26 cellular contexts compared by ENCODE assay signal in genomic region chr9:19136129-19136528, GRCh38. TPM values are rescaled to one million over a fixed set of nuclear protein-coding genes. Genes with fewer than 3 reads are reported as not detected.
A peak's percentile ranks its signal among the peaks of the same experiment; 100 is the strongest.
DNase-seq lines count a peak whose midpoint lies in the region; ATAC-seq, FAIRE-seq and TF ChIP-seq lines count a peak whose summit lies in the region.
"Had no signal": no experiment of that assay in that cellular context is flagged by ENCODE, and none has a peak within 500 bp of the region (broad histone marks: within the 10 kb centered on the region; RNA-seq: fewer than 3 reads in every experiment).

No MANE protein-coding gene starts in this region.

- H4K20me1 ChIP-seq in Loucy (ENCODE audit: insufficient read depth, low read length, poor library complexity, severe bottlenecking), result no peaks in the 10 kb centered on the region
- no peaks in the 10 kb centered on the region for H4K20me1 ChIP-seq in K562 (replicated peaks; ENCODE audit: control insufficient read depth, insufficient read depth, low read length)
- no peaks in the 10 kb centered on the region for H4K20me1 ChIP-seq in HepG2 (ENCODE audit: insufficient read depth, low read length)

- H3K9me3 ChIP-seq in A549 (no peaks in the 10 kb centered on the region), Loucy (ENCODE audit: insufficient read depth, low read depth, low read length) (no peaks in the 10 kb centered on the region), K562 (replicated peaks; ENCODE audit: control insufficient read depth, insufficient read depth, low read depth, low read length) (no peaks in the 10 kb centered on the region), HepG2 (ENCODE audit: low read length) (no peaks in the 10 kb centered on the region), HAP-1 (no peaks in the 10 kb centered on the region)

- WGBS in A549 (ENCODE audit: missing lambda C conversion rate), result 72% methylated on average over 3 of the region's 3 CpGs
- 72% methylated on average over 3 of the region's 3 CpGs for WGBS in K562 (ENCODE audit: insufficient coverage, low coverage, missing lambda C conversion rate)
- WGBS in HepG2 (ENCODE audit: low lambda C conversion rate), result 67% methylated on average over 3 of the region's 3 CpGs

- TF ChIP-seq RAD21 in A549 (conservative IDR thresholded peaks at IDR 0.05 in 1 of 2, IDR thresholded peaks at IDR 0.05 in 1 of 2) (no peak), K562 (CRISPR knock-in tag; conservative IDR thresholded peaks at IDR 0.05 in 1 of 2, IDR thresholded peaks at IDR 0.05 in 1 of 2) (no peak; a peak in 1 of 4 replicates), HepG2 (CRISPR knock-in tag; IDR thresholded peaks at IDR 0.05) (no peak)

- CTCF ChIA-PET in A549 (lab: Yijun Ruan, JAX) (interaction anchor here (0.6 to 0.9 kb wide), 3 partner anchors 44 to 231 kb away, joined by 3 read pairs; no protein-coding TSS in a partner anchor), K562 (lab: Yijun Ruan, JAX; ENCODE audit: low intra/inter-chr PET ratio) (no interaction called here), HepG2 (lab: Yijun Ruan, JAX; ENCODE audit: low intra/inter-chr PET ratio, low total read pairs) (no interaction called here)

- H3K4me3 Mint-ChIP-seq in activated T-helper 1 cell treated with anti-CD3 and anti-CD28 coated beads, Interleukin-12 subunit alpha, Interleukin-12 subunit beta, Interleukin-2, Interleukin-4 antibody, amounts not matched to agents 30 ng/mL and 10 ng/mL and 1 ng/mL, durations not matched to agents 14 hours and 24 hours and 36 hours, result no peak overlapping the region
- H3K4me3 Mint-ChIP-seq in activated T-helper 17 cell treated with anti-CD3 and anti-CD28 coated beads, Interleukin-2, amount 50 U/mL, for 72 hours, result no peak overlapping the region
- H3K4me3 Mint-ChIP-seq: B cell, CD14-positive monocyte, HFFc6 had no signal

- H3K79me2 ChIP-seq in Loucy (ENCODE audit: insufficient read depth, low read length), result no peaks in the 10 kb centered on the region
- no peaks in the 10 kb centered on the region for H3K79me2 ChIP-seq in K562 (ENCODE audit: control insufficient read depth, insufficient read depth, low read length)
- no peaks in the 10 kb centered on the region for H3K79me2 ChIP-seq in HepG2 (ENCODE audit: insufficient read depth, low read length)

- POLR2A ChIA-PET in A549 (lab: Yijun Ruan, JAX) (no interaction called here), K562 (lab: Yijun Ruan, JAX) (interaction anchor here (0.7 to 1.5 kb wide), 4 partner anchors 10 to 16 kb away, joined by 3 to 5 read pairs (median 4); no protein-coding TSS in a partner anchor), HepG2 (lab: Yijun Ruan, JAX) (interaction anchor here (1.0 kb wide), 1 partner anchor 7 kb away, joined by 3 read pairs; no protein-coding TSS in a partner anchor)

- no peak overlapping the region for H3K27ac Mint-ChIP-seq in activated T-helper 1 cell treated with anti-CD3 and anti-CD28 coated beads, Interleukin-12 subunit alpha, Interleukin-12 subunit beta, Interleukin-2, Interleukin-4 antibody, amounts not matched to agents 30 ng/mL and 10 ng/mL and 1 ng/mL, durations not matched to agents 14 hours and 24 hours and 36 hours
- no peak overlapping the region for H3K27ac Mint-ChIP-seq in activated T-helper 17 cell treated with anti-CD3 and anti-CD28 coated beads, Interleukin-2, amount 50 U/mL, for 72 hours
- H3K27ac Mint-ChIP-seq: B cell, CD14-positive monocyte, HFFc6 had no signal

- BruUV-seq in K562 (replicated peaks; lab: Mats Ljungman, UMichigan) (no TSS peak), HepG2 (replicated peaks; lab: Mats Ljungman, UMichigan) (no TSS peak)

- DNase-seq in A549 (ENCODE audit: low read depth in 1 of 2, low spot score in 1 of 2) (no peak), K562 (ENCODE audit: extremely low read depth in 1 of 4, low spot score in 3 of 4) (no peak), HepG2 (ENCODE audit: low spot score) (no peak), HAP-1 (ENCODE audit: low spot score in 2 of 2) (no peak)
- no peak for DNase-seq in activated T-helper 1 cell treated with anti-CD3 and anti-CD28 coated beads, Interleukin-12 subunit alpha, Interleukin-12 subunit beta, Interleukin-2, Interleukin-4 antibody, amounts not matched to agents 30 ng/mL and 10 ng/mL and 1 ng/mL, durations not matched to agents 14 hours and 24 hours and 36 hours (ENCODE audit: low spot score)
- DNase-seq: EL, GF-D8, HFFc6, KBM-7, NCI-H1105, NCI-H146, NCI-H2029, NCI-H2171, NCI-H345, NCI-H524 treated with DMSO at 0.1 percent for 48 hours, PC-3, RPMI8226, SHP77 had no signal

- H3K9me2 ChIP-seq in Loucy (replicated peaks; ENCODE audit: low read depth, low read length), result no peaks in the 10 kb centered on the region

- TF ChIP-seq POLR2A in A549 (IDR thresholded peaks at IDR 0.05; ENCODE audit: low read length) (no peak), K562 (conservative IDR thresholded peaks at IDR 0.05) (no peak), HepG2 (IDR thresholded peaks at IDR 0.05; ENCODE audit: insufficient read depth in 1 of 2, low read depth in 2 of 2, low read length in 2 of 2) (no peak)

- H2AFZ ChIP-seq in Loucy (ENCODE audit: low read length), result no peak overlapping the region
- H2AFZ ChIP-seq in K562 (ENCODE audit: low read depth, low read length), result no peak overlapping the region
- no peak overlapping the region for H2AFZ ChIP-seq in HepG2 (ENCODE audit: low read length)

- in situ Hi-C loops in K562 (cut with MboI), result no loop called here
- in situ Hi-C loops in HepG2 (cut with HindIII; ENCODE audit: extremely low pct_ligation_motif_present, low pct_unique_long_range_greater_than_20kb), result no loop called here
- in situ Hi-C loops in HAP-1 (cut with MboI; ENCODE audit: low sequenced_read_pairs), result no loop called here

- FAIRE-seq in A549 (lab: Jason Lieb, UNC) (no peak), K562 (lab: Jason Lieb, UNC) (no peak), HepG2 (lab: Jason Lieb, UNC) (no peak)
- FAIRE-seq: A204.1, GM19239 had no signal

- ATAC-seq in A549 (peak; percentile 50 to 53; a peak in 5 of 6 replicates), K562 (peak; percentile 78), HepG2 (peak; percentile 74), HG03135 (IDR thresholded peaks at IDR 0.05; ENCODE audit: unreplicated experiment) (no peak)
- no peak for ATAC-seq in activated T-helper 17 cell treated with anti-CD3 and anti-CD28 coated beads, Interleukin-2, amount 50 U/mL, for 72 hours (replicated peaks)
- ATAC-seq: PC-3 had no signal

- H3K27me3 ChIP-seq in Loucy (ENCODE audit: insufficient read depth, low read length, poor library complexity, severe bottlenecking) (no peaks in the 10 kb centered on the region), K562 (ENCODE audit: control insufficient read depth in 2 of 2, insufficient read depth in 2 of 2, low read length in 2 of 2) (no peaks in the 10 kb centered on the region), HepG2 (ENCODE audit: control insufficient read depth in 1 of 2, insufficient read depth in 2 of 2, low read length in 2 of 2) (no peaks in the 10 kb centered on the region), HAP-1 (ENCODE audit: low read depth) (no peaks in the 10 kb centered on the region)

- no peak overlapping the region for H3K4me3 ChIP-seq in A549
- no peak overlapping the region for H3K4me3 ChIP-seq in Loucy (ENCODE audit: low read length, poor library complexity, severe bottlenecking)
- no peak overlapping the region for H3K4me3 ChIP-seq in K562
- no peak overlapping the region for H3K4me3 ChIP-seq in HepG2 (replicated peaks in 1 of 3; ENCODE audit: insufficient read depth in 1 of 3, low read depth in 2 of 3, low read length in 3 of 3)
- H3K4me3 ChIP-seq in HAP-1, result no peak overlapping the region
- H3K4me3 ChIP-seq: SK-N-MC had no signal

- H3K27me3 Mint-ChIP-seq in activated T-helper 1 cell treated with anti-CD3 and anti-CD28 coated beads, Interleukin-12 subunit alpha, Interleukin-12 subunit beta, Interleukin-2, Interleukin-4 antibody, amounts not matched to agents 30 ng/mL and 10 ng/mL and 1 ng/mL, durations not matched to agents 14 hours and 24 hours and 36 hours (ENCODE audit: insufficient read depth), result no peaks in the 10 kb centered on the region
- no peaks in the 10 kb centered on the region for H3K27me3 Mint-ChIP-seq in activated T-helper 17 cell treated with anti-CD3 and anti-CD28 coated beads, Interleukin-2, amount 50 U/mL, for 72 hours

- no peaks in the 10 kb centered on the region for H3K9me3 Mint-ChIP-seq in activated T-helper 1 cell treated with anti-CD3 and anti-CD28 coated beads, Interleukin-12 subunit alpha, Interleukin-12 subunit beta, Interleukin-2, Interleukin-4 antibody, amounts not matched to agents 30 ng/mL and 10 ng/mL and 1 ng/mL, durations not matched to agents 14 hours and 24 hours and 36 hours
- no peaks in the 10 kb centered on the region for H3K9me3 Mint-ChIP-seq in activated T-helper 17 cell treated with anti-CD3 and anti-CD28 coated beads, Interleukin-2, amount 50 U/mL, for 72 hours
- H3K9me3 Mint-ChIP-seq: HFFc6 had no signal

- no peak overlapping the region for H3K27ac ChIP-seq in A549
- no peak overlapping the region for H3K27ac ChIP-seq in K562 (ENCODE audit: extremely low read depth, low read depth, low read length)
- no peak overlapping the region for H3K27ac ChIP-seq in HepG2 (ENCODE audit: extremely low read length, insufficient read depth, low read length)
- H3K27ac ChIP-seq: SK-N-MC had no signal

- no peak for TF ChIP-seq EP300 in A549 (IDR thresholded peaks at IDR 0.05)
- TF ChIP-seq EP300 in K562 (IDR thresholded peaks at IDR 0.05; ENCODE audit: low read length), result no peak
- no peak for TF ChIP-seq EP300 in HepG2 (IDR thresholded peaks at IDR 0.05; ENCODE audit: low read depth in 2 of 2, low read length in 2 of 2)
- TF ChIP-seq EP300 in HepG2 (CRISPR knock-in tag; IDR thresholded peaks at IDR 0.05; ENCODE audit: borderline replicate concordance), result no peak

- H3K4me2 ChIP-seq in A549 (no peak overlapping the region), Loucy (ENCODE audit: low read depth, low read length, poor library complexity, severe bottlenecking) (no peak overlapping the region), K562 (ENCODE audit: insufficient read depth, low read length) (no peak overlapping the region), HepG2 (ENCODE audit: low read depth, low read length) (no peak overlapping the region)

- H3K4me1 Mint-ChIP-seq in activated T-helper 1 cell treated with anti-CD3 and anti-CD28 coated beads, Interleukin-12 subunit alpha, Interleukin-12 subunit beta, Interleukin-2, Interleukin-4 antibody, amounts not matched to agents 30 ng/mL and 10 ng/mL and 1 ng/mL, durations not matched to agents 14 hours and 24 hours and 36 hours (ENCODE audit: low read depth), result peaks cover 21% of the 10 kb centered on the region
- H3K4me1 Mint-ChIP-seq in activated T-helper 17 cell treated with anti-CD3 and anti-CD28 coated beads, Interleukin-2, amount 50 U/mL, for 72 hours, result peaks cover 8% of the 10 kb centered on the region

- no peaks in the 10 kb centered on the region for H3K9me1 ChIP-seq in K562 (ENCODE audit: control insufficient read depth, insufficient read depth, low read length)

- TF ChIP-seq CTCF in A549 (IDR thresholded peaks at IDR 0.05) (no peak), Loucy (conservative IDR thresholded peaks at IDR 0.05; ENCODE audit: low read length) (peak; percentile 23), K562 (IDR thresholded peaks at IDR 0.05 in 2 of 3, conservative IDR thresholded peaks at IDR 0.05 in 1 of 3; ENCODE audit: insufficient read depth in 2 of 3, low read depth in 1 of 3, low read length in 3 of 3) (peak in 2 of 3 experiments; percentile 13 to 34; a peak in 3 of 6 replicates), HepG2 (CRISPR knock-in tag; IDR thresholded peaks at IDR 0.05) (0 out of 2 replicates have a peak, but pooled peaks have one; percentile 6)

- no peaks in the 10 kb centered on the region for H3K4me1 ChIP-seq in A549
- no peaks in the 10 kb centered on the region for H3K4me1 ChIP-seq in Loucy (ENCODE audit: insufficient read depth, low read length, poor library complexity, severe bottlenecking)
- peaks cover 0 to 9% of the 10 kb centered on the region in 2 experiments; a peak in 2 of 5 replicates for H3K4me1 ChIP-seq in K562 (replicated peaks in 1 of 2; ENCODE audit: control insufficient read depth in 2 of 2, insufficient read depth in 2 of 2, low read length in 2 of 2)
- peaks cover 54% of the 10 kb centered on the region for H3K4me1 ChIP-seq in HepG2 (ENCODE audit: insufficient read depth, low read length)
- peaks cover 11% of the 10 kb centered on the region; the same call in 1 of the 2 replicates for H3K4me1 ChIP-seq in HAP-1

- H3F3A ChIP-seq in Loucy (ENCODE audit: low read depth), result no peaks in the 10 kb centered on the region

- H3K9ac ChIP-seq in Loucy (ENCODE audit: low read depth, low read length, poor library complexity, severe bottlenecking) (no peak overlapping the region), K562 (ENCODE audit: insufficient read depth in 1 of 2, low read depth in 2 of 2, low read length in 2 of 2) (no peak overlapping the region), HepG2 (ENCODE audit: insufficient read depth, low read depth, low read length) (no peak overlapping the region)

- H3K36me3 Mint-ChIP-seq in activated T-helper 1 cell treated with anti-CD3 and anti-CD28 coated beads, Interleukin-12 subunit alpha, Interleukin-12 subunit beta, Interleukin-2, Interleukin-4 antibody, amounts not matched to agents 30 ng/mL and 10 ng/mL and 1 ng/mL, durations not matched to agents 14 hours and 24 hours and 36 hours (ENCODE audit: low read depth), result no peaks in the 10 kb centered on the region
- no peaks in the 10 kb centered on the region for H3K36me3 Mint-ChIP-seq in activated T-helper 17 cell treated with anti-CD3 and anti-CD28 coated beads, Interleukin-2, amount 50 U/mL, for 72 hours (ENCODE audit: low read depth)
- H3K36me3 Mint-ChIP-seq: CD14-positive monocyte had no signal

- H3K36me3 ChIP-seq in Loucy (ENCODE audit: insufficient read depth, low read length) (no peaks in the 10 kb centered on the region), K562 (ENCODE audit: control insufficient read depth, insufficient read depth, low read length) (no peaks in the 10 kb centered on the region), HepG2 (replicated peaks in 1 of 2; ENCODE audit: control insufficient read depth in 1 of 2, insufficient read depth in 2 of 2, low read length in 2 of 2) (no peaks in the 10 kb centered on the region), HAP-1 (replicated peaks) (no peaks in the 10 kb centered on the region)

- intact Hi-C loops in K562 (cut with micrococcal nuclease), result loop anchor here (2.0 kb wide), 1 partner anchor 39 kb away; no protein-coding TSS in a partner anchor
- intact Hi-C loops in HepG2 (cut with micrococcal nuclease; ENCODE audit: unreplicated experiment), result no loop called here
- intact Hi-C loops in activated T-helper 1 cell treated with anti-CD3 and anti-CD28 coated beads, Interleukin-12 subunit alpha, Interleukin-12 subunit beta, Interleukin-2, Interleukin-4 antibody, amounts not matched to agents 30 ng/mL and 10 ng/mL and 1 ng/mL, durations not matched to agents 14 hours and 24 hours and 36 hours (cut with micrococcal nuclease), result no loop called here

RNA-seq across cellular contexts. Expression of gene PLIN2, which starts 8.8 kb away (rescaled TPM):
- polyA plus RNA-seq in A549 (2011; rRNA removed), result 42.6 and 53.8 TPM in 2 replicates
- polyA plus RNA-seq in A549 (2012; cell fraction: cytosol; rRNA removed), result 23.7 and 24.1 TPM in 2 replicates
- 14.7 and 16.1 TPM in 2 replicates for polyA plus RNA-seq in A549 (2012; cell fraction: nucleus; rRNA removed)
- polyA plus RNA-seq in A549 (2017; fragmentation: RNase III; extraction: RNeasy Plus Mini Kit Qiagen cat#74134 plus additional on column Dnase treatment), result 23.0 to 28.3 TPM (median 23.0 TPM) in 3 replicates
- 71.8 and 88.6 TPM in 2 replicates for polyA minus RNA-seq in A549 (2011; rRNA and poly(A)+ RNA removed)
- 37.8 and 44.9 TPM in 2 replicates for total RNA-seq in K562 (2011; cell fraction: chromatin; rRNA removed; ENCODE audit: low replicate concordance)
- 39.6 and 44.5 TPM in 2 replicates for total RNA-seq in K562 (2011; cell fraction: nucleolus; rRNA removed)
- 42.6 and 48.0 TPM in 2 replicates for total RNA-seq in K562 (2011; cell fraction: nucleoplasm; rRNA removed)
- total RNA-seq in K562 (2014; rRNA removed), result 29.1 and 34.2 TPM in 2 replicates
- 42.6 and 43.6 TPM in 2 replicates for total RNA-seq in K562 (2014; rRNA removed; fragmentation: Illumina TruSeq; extraction: Trizol)
- 38.2 and 41.0 TPM in 2 replicates for total RNA-seq in K562 (2015; rRNA removed; fragmentation: Illumina TruSeq; extraction: Trizol)
- 35.4 and 36.4 TPM in 2 replicates for total RNA-seq in K562 (2021)
- polyA plus RNA-seq in K562 (2011; rRNA removed), result 48.7 and 95.5 TPM in 2 replicates
- polyA plus RNA-seq in K562 (2011; cell fraction: cytosol; rRNA removed), result 58.3 and 118 TPM in 2 replicates
- 33.5 and 44.6 TPM in 2 replicates for polyA plus RNA-seq in K562 (2011; cell fraction: nucleus; rRNA removed)
- 41.1 and 52.0 TPM in 2 replicates for polyA plus RNA-seq in K562 (2012)
- 46.4 and 47.4 TPM in 2 replicates for polyA plus RNA-seq in K562 (2014; fragmentation: Illumina TruSeq; extraction: Trizol)
- 10 to 100 TPM; 63.7 to 68.6 TPM for polyA plus RNA-seq in K562 (2014; fragmentation: Nextera tagmentation; extraction: Ambion mirVana)
- polyA plus RNA-seq in K562 (2014; rRNA removed), result 32.2 and 33.8 TPM in 2 replicates
- 90.1 and 183 TPM in 2 replicates for polyA minus RNA-seq in K562 (2011; rRNA and poly(A)+ RNA removed)
- polyA minus RNA-seq in K562 (2011; cell fraction: cytosol; rRNA and poly(A)+ RNA removed), result 26.7 and 55.8 TPM in 2 replicates
- polyA minus RNA-seq in K562 (2011; cell fraction: nucleus; rRNA and poly(A)+ RNA removed), result 19.7 and 23.4 TPM in 2 replicates
- total RNA-seq in HepG2 (2016; rRNA removed; fragmentation: Illumina TruSeq; extraction: Trizol), result 173 and 246 TPM in 2 replicates
- total RNA-seq in HepG2 (2016; cell fraction: cytosol; rRNA removed; fragmentation: Illumina TruSeq; extraction: Trizol; ENCODE audit: low read depth), result 50.1 and 56.5 TPM in 2 replicates
- 166 and 239 TPM in 2 replicates for total RNA-seq in HepG2 (2016; cell fraction: insoluble cytoplasmic fraction; rRNA removed; fragmentation: Illumina TruSeq; extraction: Trizol)
- total RNA-seq in HepG2 (2016; cell fraction: membrane; rRNA removed; fragmentation: Illumina TruSeq; extraction: Trizol), result 84.9 and 96.5 TPM in 2 replicates
- 91.2 and 93.1 TPM in 2 replicates for total RNA-seq in HepG2 (2016; cell fraction: nucleus; rRNA removed; fragmentation: Illumina TruSeq; extraction: Trizol)
- 822 and 951 TPM in 2 replicates for polyA plus RNA-seq in HepG2 (2011; rRNA removed)
- polyA plus RNA-seq in HepG2 (2011; cell fraction: cytosol; rRNA removed), result 1,188 and 1,378 TPM in 2 replicates
- 444 and 605 TPM in 2 replicates for polyA plus RNA-seq in HepG2 (2011; cell fraction: nucleus; rRNA removed)
- polyA plus RNA-seq in HepG2 (2012), result 656 and 669 TPM in 2 replicates
- 43.1 and 46.9 TPM in 2 replicates for polyA plus RNA-seq in HepG2 (2016; cell fraction: cytosol; fragmentation: Illumina TruSeq; extraction: Trizol; ENCODE audit: low read depth)
- polyA plus RNA-seq in HepG2 (2016; cell fraction: insoluble cytoplasmic fraction; fragmentation: Illumina TruSeq; extraction: Trizol; ENCODE audit: low read depth), result 237 and 238 TPM in 2 replicates
- polyA plus RNA-seq in HepG2 (2016; cell fraction: membrane; fragmentation: Illumina TruSeq; extraction: Trizol; ENCODE audit: low read depth), result 58.7 and 59.1 TPM in 2 replicates
- polyA plus RNA-seq in HepG2 (2016; cell fraction: nucleus; fragmentation: Illumina TruSeq; extraction: Trizol; ENCODE audit: insufficient read depth, low read depth), result 110 and 124 TPM in 2 replicates
- 19.7 and 3,602 TPM in 2 replicates for polyA minus RNA-seq in HepG2 (2011; rRNA and poly(A)+ RNA removed; ENCODE audit: low replicate concordance)
- 634 and 723 TPM in 2 replicates for polyA minus RNA-seq in HepG2 (2011; cell fraction: cytosol; rRNA and poly(A)+ RNA removed)
- 230 and 413 TPM in 2 replicates for polyA minus RNA-seq in HepG2 (2011; cell fraction: nucleus; rRNA and poly(A)+ RNA removed)
- total RNA-seq in activated T-helper 1 cell treated with anti-CD3 and anti-CD28 coated beads, Interleukin-12 subunit alpha, Interleukin-12 subunit beta, Interleukin-2, Interleukin-4 antibody, amounts not matched to agents 30 ng/mL and 10 ng/mL and 1 ng/mL, durations not matched to agents 14 hours and 24 hours and 36 hours, result 53.3 and 57.2 TPM in 2 replicates
- 100 to 1,000 TPM; 114 to 136 TPM for total RNA-seq in activated T-helper 17 cell treated with anti-CD3 and anti-CD28 coated beads, Interleukin-2, amount 50 U/mL, for 72 hours

RNA-seq across cellular contexts. Expression of gene HAUS6, which starts 33.4 kb away (rescaled TPM):
- 24.1 and 34.6 TPM in 2 replicates for polyA plus RNA-seq in A549 (2011; rRNA removed)
- polyA plus RNA-seq in A549 (2012; cell fraction: cytosol; rRNA removed), result 6.7 and 6.9 TPM in 2 replicates
- polyA plus RNA-seq in A549 (2012; cell fraction: nucleus; rRNA removed), result 5.7 and 8.0 TPM in 2 replicates
- 21.9 to 23.8 TPM (median 22.4 TPM) in 3 replicates for polyA plus RNA-seq in A549 (2017; fragmentation: RNase III; extraction: RNeasy Plus Mini Kit Qiagen cat#74134 plus additional on column Dnase treatment)
- 12.4 and 13.5 TPM in 2 replicates for polyA minus RNA-seq in A549 (2011; rRNA and poly(A)+ RNA removed)
- 9.3 and 32.6 TPM in 2 replicates for total RNA-seq in K562 (2011; cell fraction: chromatin; rRNA removed; ENCODE audit: low replicate concordance)
- total RNA-seq in K562 (2011; cell fraction: nucleolus; rRNA removed), result 9.8 and 12.0 TPM in 2 replicates
- 16.6 and 25.2 TPM in 2 replicates for total RNA-seq in K562 (2011; cell fraction: nucleoplasm; rRNA removed)
- total RNA-seq in K562 (2014; rRNA removed), result 16.1 and 17.6 TPM in 2 replicates
- total RNA-seq in K562 (2014; rRNA removed; fragmentation: Illumina TruSeq; extraction: Trizol), result 31.7 and 40.5 TPM in 2 replicates
- 27.2 and 30.2 TPM in 2 replicates for total RNA-seq in K562 (2015; rRNA removed; fragmentation: Illumina TruSeq; extraction: Trizol)
- total RNA-seq in K562 (2021), result 22.5 and 23.1 TPM in 2 replicates
- polyA plus RNA-seq in K562 (2011; rRNA removed), result 19.6 and 29.7 TPM in 2 replicates
- polyA plus RNA-seq in K562 (2011; cell fraction: cytosol; rRNA removed), result 5.5 and 7.6 TPM in 2 replicates
- 10.6 and 13.1 TPM in 2 replicates for polyA plus RNA-seq in K562 (2011; cell fraction: nucleus; rRNA removed)
- polyA plus RNA-seq in K562 (2012), result 12.4 and 12.6 TPM in 2 replicates
- polyA plus RNA-seq in K562 (2014; fragmentation: Illumina TruSeq; extraction: Trizol), result 21.7 and 23.9 TPM in 2 replicates
- 10 to 100 TPM; 10.2 to 17.6 TPM for polyA plus RNA-seq in K562 (2014; fragmentation: Nextera tagmentation; extraction: Ambion mirVana)
- 15.9 and 17.2 TPM in 2 replicates for polyA plus RNA-seq in K562 (2014; rRNA removed)
- 34.3 and 35.6 TPM in 2 replicates for polyA minus RNA-seq in K562 (2011; rRNA and poly(A)+ RNA removed)
- 10.6 and 16.1 TPM in 2 replicates for polyA minus RNA-seq in K562 (2011; cell fraction: cytosol; rRNA and poly(A)+ RNA removed)
- 11.8 and 16.2 TPM in 2 replicates for polyA minus RNA-seq in K562 (2011; cell fraction: nucleus; rRNA and poly(A)+ RNA removed)
- total RNA-seq in HepG2 (2016; rRNA removed; fragmentation: Illumina TruSeq; extraction: Trizol), result 31.1 and 51.3 TPM in 2 replicates
- total RNA-seq in HepG2 (2016; cell fraction: cytosol; rRNA removed; fragmentation: Illumina TruSeq; extraction: Trizol; ENCODE audit: low read depth), result 8.8 and 9.4 TPM in 2 replicates
- 28.3 and 49.0 TPM in 2 replicates for total RNA-seq in HepG2 (2016; cell fraction: insoluble cytoplasmic fraction; rRNA removed; fragmentation: Illumina TruSeq; extraction: Trizol)
- 13.2 and 16.4 TPM in 2 replicates for total RNA-seq in HepG2 (2016; cell fraction: membrane; rRNA removed; fragmentation: Illumina TruSeq; extraction: Trizol)
- 28.7 and 30.6 TPM in 2 replicates for total RNA-seq in HepG2 (2016; cell fraction: nucleus; rRNA removed; fragmentation: Illumina TruSeq; extraction: Trizol)
- polyA plus RNA-seq in HepG2 (2011; rRNA removed), result 6.2 and 9.8 TPM in 2 replicates
- polyA plus RNA-seq in HepG2 (2011; cell fraction: cytosol; rRNA removed), result 3.9 and 4.5 TPM in 2 replicates
- polyA plus RNA-seq in HepG2 (2011; cell fraction: nucleus; rRNA removed), result 5.5 and 6.2 TPM in 2 replicates
- 8.1 and 13.3 TPM in 2 replicates for polyA plus RNA-seq in HepG2 (2012)
- polyA plus RNA-seq in HepG2 (2016; cell fraction: cytosol; fragmentation: Illumina TruSeq; extraction: Trizol; ENCODE audit: low read depth), result 0.77 and 1.1 TPM in 2 replicates
- polyA plus RNA-seq in HepG2 (2016; cell fraction: insoluble cytoplasmic fraction; fragmentation: Illumina TruSeq; extraction: Trizol; ENCODE audit: low read depth), result 25.0 and 27.9 TPM in 2 replicates
- polyA plus RNA-seq in HepG2 (2016; cell fraction: membrane; fragmentation: Illumina TruSeq; extraction: Trizol; ENCODE audit: low read depth), result 3.1 and 3.4 TPM in 2 replicates
- 36.4 and 41.0 TPM in 2 replicates for polyA plus RNA-seq in HepG2 (2016; cell fraction: nucleus; fragmentation: Illumina TruSeq; extraction: Trizol; ENCODE audit: insufficient read depth, low read depth)
- polyA minus RNA-seq in HepG2 (2011; rRNA and poly(A)+ RNA removed; ENCODE audit: low replicate concordance), result 10.4 and 16.3 TPM in 2 replicates
- 9.9 and 12.0 TPM in 2 replicates for polyA minus RNA-seq in HepG2 (2011; cell fraction: cytosol; rRNA and poly(A)+ RNA removed)
- polyA minus RNA-seq in HepG2 (2011; cell fraction: nucleus; rRNA and poly(A)+ RNA removed), result 21.0 and 21.8 TPM in 2 replicates
- 31.8 and 31.9 TPM in 2 replicates for total RNA-seq in activated T-helper 1 cell treated with anti-CD3 and anti-CD28 coated beads, Interleukin-12 subunit alpha, Interleukin-12 subunit beta, Interleukin-2, Interleukin-4 antibody, amounts not matched to agents 30 ng/mL and 10 ng/mL and 1 ng/mL, durations not matched to agents 14 hours and 24 hours and 36 hours
- total RNA-seq in activated T-helper 17 cell treated with anti-CD3 and anti-CD28 coated beads, Interleukin-2, amount 50 U/mL, for 72 hours, result 10 to 100 TPM; 27.8 to 38.0 TPM

Comparison
In these comparisons a context has a peak if more than half of its experiments do, and no peak if none do; other contexts are left out.
1. ATAC-seq: peak in A549 (2 of 2), K562 (single experiment) and HepG2 (single experiment); none in HG03135 (single experiment) and activated T-helper 17 cell treated with anti-CD3 and anti-CD28 coated beads, Interleukin-2, amount 50 U/mL, for 72 hours (single experiment).